In genomic region chr14:55388160-55388559, GRCh38 we compare ENCODE assay signal across 17 cellular contexts. TPM values are rescaled to one million over a fixed set of nuclear protein-coding genes. Genes with fewer than 3 reads are reported as not detected.
DNase-seq lines count a peak whose midpoint lies in the region; ATAC-seq, FAIRE-seq and TF ChIP-seq lines count a peak whose summit lies in the region.
"Had no signal": no experiment of that assay in that cellular context is flagged by ENCODE, and none has a peak within 500 bp of the region (broad histone marks: within the 10 kb centered on the region; RNA-seq: fewer than 3 reads in every experiment).

No MANE protein-coding gene starts in this region.

- no peak for ATAC-seq in activated CD4-positive, alpha-beta T cell treated with anti-CD3 and anti-CD28 coated beads for 36 hours
- no peak for ATAC-seq in K562
- ATAC-seq in gastrocnemius medialis, result peak; percentile 57 to 59

- H3K9me3 Mint-ChIP-seq in activated CD4-positive, alpha-beta T cell treated with anti-CD3 and anti-CD28 coated beads for 36 hours (ENCODE audit: low read depth), result peaks cover 1% of the 10 kb centered on the region

- FAIRE-seq in K562 (lab: Jason Lieb, UNC), result no peak
- FAIRE-seq: A204.1 had no signal

- H3K9me3 ChIP-seq in K562 (replicated peaks; ENCODE audit: control insufficient read depth, insufficient read depth, low read depth, low read length) (no peaks in the 10 kb centered on the region), gastrocnemius medialis (no peaks in the 10 kb centered on the region), thyroid gland (no peaks in the 10 kb centered on the region)
- H3K9me3 ChIP-seq: tibial artery had no signal

- intact Hi-C loops in activated CD4-positive, alpha-beta T cell treated with anti-CD3 and anti-CD28 coated beads for 36 hours (cut with DNase I, micrococcal nuclease), result loop anchor here in 1 of 2 experiments (5.0 kb wide), 1 partner anchor 56 kb away; no protein-coding TSS in a partner anchor
- intact Hi-C loops in K562 (cut with micrococcal nuclease), result no loop called here
- intact Hi-C loops in gastrocnemius medialis (cut with DNase I; ENCODE audit: low total_unique reads), result no loop called here
- intact Hi-C loops in thyroid gland (cut with DNase I), result no loop called here

- no peaks in the 10 kb centered on the region for H4K20me1 ChIP-seq in K562 (replicated peaks; ENCODE audit: control insufficient read depth, insufficient read depth, low read length)

- H3K27ac ChIP-seq in K562 (ENCODE audit: extremely low read depth, low read depth, low read length) (no peak overlapping the region), gastrocnemius medialis (peak overlapping the region; percentile 72 to 89 (median 84)), thyroid gland (no peak overlapping the region)
- H3K27ac ChIP-seq: tibial artery had no signal

- no peak; the same call in 1 of the 2 replicates for TF ChIP-seq EP300 in K562 (IDR thresholded peaks at IDR 0.05; ENCODE audit: low read length)

- no peaks in the 10 kb centered on the region for H3K27me3 ChIP-seq in K562 (ENCODE audit: control insufficient read depth in 2 of 2, insufficient read depth in 2 of 2, low read length in 2 of 2)
- no peaks in the 10 kb centered on the region for H3K27me3 ChIP-seq in gastrocnemius medialis
- no peaks in the 10 kb centered on the region for H3K27me3 ChIP-seq in thyroid gland
- H3K27me3 ChIP-seq: tibial artery had no signal

- in situ Hi-C loops in K562 (cut with MboI) (no loop called here), gastrocnemius medialis (cut with MboI; ENCODE audit: low sequenced_read_pairs in 4 of 4) (no loop called here)

- TF ChIP-seq POLR2A in K562 (conservative IDR thresholded peaks at IDR 0.05) (no peak), gastrocnemius medialis (IDR thresholded peaks at IDR 0.05) (peak in 1 of 2 donors; percentile 15), thyroid gland (IDR thresholded peaks at IDR 0.05) (no peak)

- no peaks in the 10 kb centered on the region for H3K27me3 Mint-ChIP-seq in activated CD4-positive, alpha-beta T cell treated with anti-CD3 and anti-CD28 coated beads for 36 hours

- H3K36me3 ChIP-seq in K562 (ENCODE audit: control insufficient read depth, insufficient read depth, low read length) (peaks cover 8% of the 10 kb centered on the region; the same call in 2 of the 3 replicates), gastrocnemius medialis (peaks cover 0 to 13% of the 10 kb centered on the region in 2 donors), thyroid gland (peaks cover 0 to 9% of the 10 kb centered on the region in 2 donors)

- H3K4me2 ChIP-seq in K562 (ENCODE audit: insufficient read depth, low read length), result no peak overlapping the region

- TF ChIP-seq CTCF in K562 (IDR thresholded peaks at IDR 0.05 in 2 of 3, conservative IDR thresholded peaks at IDR 0.05 in 1 of 3; ENCODE audit: insufficient read depth in 2 of 3, low read depth in 1 of 3, low read length in 3 of 3) (no peak), gastrocnemius medialis (IDR thresholded peaks at IDR 0.05 in 4 of 5, conservative IDR thresholded peaks at IDR 0.05 in 1 of 5) (no peak), thyroid gland (IDR thresholded peaks at IDR 0.05) (no peak)

- TF ChIP-seq RAD21 in K562 (CRISPR knock-in tag; conservative IDR thresholded peaks at IDR 0.05 in 1 of 2, IDR thresholded peaks at IDR 0.05 in 1 of 2), result no peak

- no peak overlapping the region for H2AFZ ChIP-seq in K562 (ENCODE audit: low read depth, low read length)

- H3K4me3 ChIP-seq in K562 (no peak overlapping the region), gastrocnemius medialis (no peak overlapping the region), thyroid gland (replicated peaks in 1 of 3) (no peak overlapping the region)
- H3K4me3 ChIP-seq: tibial artery had no signal

- BruUV-seq in K562 (replicated peaks; lab: Mats Ljungman, UMichigan), result no TSS peak

- no peaks in the 10 kb centered on the region for H3K9me1 ChIP-seq in K562 (ENCODE audit: control insufficient read depth, insufficient read depth, low read length)

- H3K27ac Mint-ChIP-seq in activated CD4-positive, alpha-beta T cell treated with anti-CD3 and anti-CD28 coated beads for 36 hours, result peak overlapping the region; percentile 88

- H3K4me1 Mint-ChIP-seq in activated CD4-positive, alpha-beta T cell treated with anti-CD3 and anti-CD28 coated beads for 36 hours, result peaks cover 48% of the 10 kb centered on the region

- H3K9ac ChIP-seq in K562 (ENCODE audit: insufficient read depth in 1 of 2, low read depth in 2 of 2, low read length in 2 of 2), result no peak overlapping the region

- peaks cover 35% of the 10 kb centered on the region for H3K36me3 Mint-ChIP-seq in activated CD4-positive, alpha-beta T cell treated with anti-CD3 and anti-CD28 coated beads for 36 hours (ENCODE audit: low read depth)

- CTCF ChIA-PET in activated CD4-positive, alpha-beta T cell treated with anti-CD3 and anti-CD28 coated beads for 36 hours (lab: Charles Lee), result interaction anchor here (1.3 kb wide), 1 partner anchor 116 kb away, joined by 4 read pairs; no protein-coding TSS in a partner anchor
- CTCF ChIA-PET in K562 (lab: Yijun Ruan, JAX; ENCODE audit: low intra/inter-chr PET ratio), result no interaction called here

- H3K4me1 ChIP-seq in K562 (replicated peaks in 1 of 2; ENCODE audit: control insufficient read depth in 2 of 2, insufficient read depth in 2 of 2, low read length in 2 of 2) (peaks cover 15 to 55% of the 10 kb centered on the region in 2 experiments), gastrocnemius medialis (peaks cover 25 to 31% of the 10 kb centered on the region in 2 donors), thyroid gland (peaks cover 18 to 25% of the 10 kb centered on the region in 2 donors)

- DNase-seq in activated CD4-positive, alpha-beta T cell treated with anti-CD3 and anti-CD28 coated beads for 36 hours, result no peak
- DNase-seq in activated CD4-positive, alpha-beta T cell treated with anti-CD3 and anti-CD28 coated beads for 1 hour, result no peak
- DNase-seq in M059J (ENCODE audit: low read depth) (peak; percentile 89), K562 (ENCODE audit: extremely low read depth in 1 of 4, low spot score in 3 of 4) (no peak), gastrocnemius medialis (no peak), thyroid gland (no peak), activated gamma-delta T cell (lab: John Stamatoyannopoulos, UW) (no peak), HuH-7 (ENCODE audit: low spot score) (no peak)
- DNase-seq: activated effector memory CD4-positive, alpha-beta T cell treated with anti-CD3 and anti-CD28 coated beads, Interleukin-2, amount 50 U/mL, for 16 hours; Karpas-422; NCI-H2081; NCI-H774; occipital lobe; tibial artery had no signal

- no peak overlapping the region for H3K4me3 Mint-ChIP-seq in activated CD4-positive, alpha-beta T cell treated with anti-CD3 and anti-CD28 coated beads for 36 hours

- POLR2A ChIA-PET in activated CD4-positive, alpha-beta T cell treated with anti-CD3 and anti-CD28 coated beads for 36 hours (lab: Charles Lee), result no interaction called here
- POLR2A ChIA-PET in K562 (lab: Yijun Ruan, JAX), result no interaction called here

- H3K79me2 ChIP-seq in K562 (ENCODE audit: control insufficient read depth, insufficient read depth, low read length), result no peaks in the 10 kb centered on the region

TF ChIP-seq in K562, 482 proteins besides CTCF, POLR2A, EP300 and RAD21 (continues in another document):
- no peak for TF ChIP-seq GTF2F1 (IDR thresholded peaks at IDR 0.05; ENCODE audit: low read depth, low read length)

RNA-seq across cellular contexts. Expression of gene ATG14, which starts 23.5 kb away (rescaled TPM):
- total RNA-seq in activated CD4-positive, alpha-beta T cell treated with anti-CD3 and anti-CD28 coated beads for 36 hours, result 1 to 10 TPM; 5.0 to 5.1 TPM
- total RNA-seq in M059J (2014; rRNA removed; shearing (Covaris generic)), result 5.6 and 8.9 TPM in 2 replicates
- total RNA-seq in K562 (2011; cell fraction: chromatin; rRNA removed; ENCODE audit: low replicate concordance), result 5.2 and 10.8 TPM in 2 replicates
- 2.8 and 3.7 TPM in 2 replicates for total RNA-seq in K562 (2011; cell fraction: nucleolus; rRNA removed)
- total RNA-seq in K562 (2011; cell fraction: nucleoplasm; rRNA removed), result 6.0 and 9.4 TPM in 2 replicates
- total RNA-seq in K562 (2014; rRNA removed) (2.8 and 3.8 TPM in 2 replicates), K562 (2014; rRNA removed; fragmentation: Illumina TruSeq; extraction: Trizol) (3.5 and 4.4 TPM in 2 replicates), K562 (2015; rRNA removed; fragmentation: Illumina TruSeq; extraction: Trizol) (3.7 and 3.8 TPM in 2 replicates), K562 (2021) (2.6 and 3.4 TPM in 2 replicates), gastrocnemius medialis (10 to 100 TPM; 12.6 to 20.0 (median 15.6) TPM), thyroid gland (10 to 100 TPM; 13.3 to 22.2 (median 19.1) TPM)
- polyA plus RNA-seq in K562 (2011; rRNA removed) (3.1 and 4.1 TPM in 2 replicates), K562 (2014; fragmentation: Illumina TruSeq; extraction: Trizol) (3.1 and 3.6 TPM in 2 replicates), K562 (2014; fragmentation: Nextera tagmentation; extraction: Ambion mirVana) (under 1 TPM; 0.55 to 0.99 TPM), K562 (2014; rRNA removed) (2.6 and 4.2 TPM in 2 replicates)
- 1.3 and 2.0 TPM in 2 replicates for polyA plus RNA-seq in K562 (2011; cell fraction: cytosol; rRNA removed)
- 6.3 and 6.7 TPM in 2 replicates for polyA plus RNA-seq in K562 (2011; cell fraction: nucleus; rRNA removed)
- polyA plus RNA-seq in K562 (2012), result 2.1 and 2.2 TPM in 2 replicates
- polyA minus RNA-seq in K562 (2011; rRNA and poly(A)+ RNA removed), result 4.4 and 4.5 TPM in 2 replicates
- 1.7 and 1.9 TPM in 2 replicates for polyA minus RNA-seq in K562 (2011; cell fraction: cytosol; rRNA and poly(A)+ RNA removed)
- polyA minus RNA-seq in K562 (2011; cell fraction: nucleus; rRNA and poly(A)+ RNA removed), result 3.0 and 3.3 TPM in 2 replicates

RNA-seq across cellular contexts. Expression of gene TBPL2, which starts 52.3 kb away (rescaled TPM):
- total RNA-seq in activated CD4-positive, alpha-beta T cell treated with anti-CD3 and anti-CD28 coated beads for 36 hours, result not detected
- total RNA-seq in M059J (2014; rRNA removed; shearing (Covaris generic)), result not detected in 2 replicates
- total RNA-seq in K562 (2011; cell fraction: chromatin; rRNA removed; ENCODE audit: low replicate concordance), result not detected in 2 replicates
- not detected in 2 replicates for total RNA-seq in K562 (2011; cell fraction: nucleolus; rRNA removed)
- not detected in 2 replicates for total RNA-seq in K562 (2011; cell fraction: nucleoplasm; rRNA removed)
- total RNA-seq in K562 (2014; rRNA removed), result not detected in 2 replicates
- not detected in 2 replicates for total RNA-seq in K562 (2014; rRNA removed; fragmentation: Illumina TruSeq; extraction: Trizol)
- total RNA-seq in K562 (2015; rRNA removed; fragmentation: Illumina TruSeq; extraction: Trizol), result not detected in 2 replicates
- not detected in 2 replicates for total RNA-seq in K562 (2021)
- not detected in 2 replicates for polyA plus RNA-seq in K562 (2011; rRNA removed)
- polyA plus RNA-seq in K562 (2011; cell fraction: cytosol; rRNA removed), result not detected in 2 replicates
- polyA plus RNA-seq in K562 (2011; cell fraction: nucleus; rRNA removed), result not detected in 2 replicates
- not detected in 2 replicates for polyA plus RNA-seq in K562 (2012)
- polyA plus RNA-seq in K562 (2014; fragmentation: Illumina TruSeq; extraction: Trizol), result not detected in 2 replicates
- polyA plus RNA-seq in K562 (2014; fragmentation: Nextera tagmentation; extraction: Ambion mirVana), result not detected
- not detected in 2 replicates for polyA plus RNA-seq in K562 (2014; rRNA removed)
- polyA minus RNA-seq in K562 (2011; rRNA and poly(A)+ RNA removed), result not detected in 2 replicates
- polyA minus RNA-seq in K562 (2011; cell fraction: cytosol; rRNA and poly(A)+ RNA removed), result not detected in 2 replicates
- polyA minus RNA-seq in K562 (2011; cell fraction: nucleus; rRNA and poly(A)+ RNA removed), result not detected in 2 replicates
- total RNA-seq in gastrocnemius medialis, result not detected
- total RNA-seq in thyroid gland, result not detected
- total RNA-seq: chondrocyte, occipital lobe had no signal
- polyA plus RNA-seq: esophagus had no signal

Comparison
In these comparisons a context has a peak if more than half of its experiments do, and no peak if none do; other contexts are left out.
1. ATAC-seq: peak in gastrocnemius medialis (2 of 2); none in activated CD4-positive, alpha-beta T cell treated with anti-CD3 and anti-CD28 coated beads for 36 hours (single experiment) and K562 (single experiment).
2. H3K27ac ChIP-seq: peak in gastrocnemius medialis (4 of 4); none in K562 (single experiment) and thyroid gland (0 of 3).